ENCODE assay signal across 1 cellular context in the genomic region with DNA sequence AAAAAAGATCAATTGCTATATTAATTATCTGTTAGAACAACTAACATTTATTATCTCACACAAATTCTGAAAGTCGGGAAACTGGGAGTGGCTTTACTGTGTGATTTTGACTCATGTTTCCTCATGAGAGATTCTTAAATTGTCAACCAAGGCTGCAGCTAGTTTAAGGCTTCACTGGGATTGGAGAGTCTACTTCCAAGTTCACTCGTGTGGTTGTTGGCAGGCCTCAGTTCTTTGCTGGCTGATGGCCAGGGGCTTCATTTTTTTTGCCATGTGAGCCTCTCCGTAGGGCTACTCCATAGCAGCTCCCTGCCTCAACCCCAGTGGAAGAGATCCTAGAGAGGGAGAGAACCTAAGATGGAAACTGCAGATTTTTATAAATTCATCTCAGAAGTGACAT.
TF ChIP-seq lines count a peak whose summit lies in the region.

No MANE protein-coding gene starts in this region.

TF ChIP-seq in WTC11, 78 proteins besides CTCF, POLR2A, EP300 and RAD21 (continued from another document):
- TF ChIP-seq GABPB1 (CRISPR knock-in tag; IDR thresholded peaks at IDR 0.05) (no peak), GRHL2 (CRISPR knock-in tag; IDR thresholded peaks at IDR 0.05; ENCODE audit: insufficient replicate concordance, severe bottlenecking) (no peak), HMGA2 (CRISPR knock-in tag; IDR thresholded peaks at IDR 0.05) (no peak), ELF4 (CRISPR knock-in tag; IDR thresholded peaks at IDR 0.05; ENCODE audit: low read depth) (no peak)
- TF ChIP-seq, protein P1, sequence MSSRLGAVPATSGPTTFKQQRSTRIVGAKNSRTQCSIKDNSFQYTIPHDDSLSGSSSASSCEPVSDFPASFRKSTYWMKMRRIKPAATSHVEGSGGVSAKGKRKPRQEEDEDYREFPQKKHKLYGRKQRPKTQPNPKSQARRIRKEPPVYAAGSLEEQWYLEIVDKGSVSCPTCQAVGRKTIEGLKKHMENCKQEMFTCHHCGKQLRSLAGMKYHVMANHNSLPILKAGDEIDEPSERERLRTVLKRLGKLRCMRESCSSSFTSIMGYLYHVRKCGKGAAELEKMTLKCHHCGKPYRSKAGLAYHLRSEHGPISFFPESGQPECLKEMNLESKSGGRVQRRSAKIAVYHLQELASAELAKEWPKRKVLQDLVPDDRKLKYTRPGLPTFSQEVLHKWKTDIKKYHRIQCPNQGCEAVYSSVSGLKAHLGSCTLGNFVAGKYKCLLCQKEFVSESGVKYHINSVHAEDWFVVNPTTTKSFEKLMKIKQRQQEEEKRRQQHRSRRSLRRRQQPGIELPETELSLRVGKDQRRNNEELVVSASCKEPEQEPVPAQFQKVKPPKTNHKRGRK (CRISPR knock-in tag; IDR thresholded peaks at IDR 0.05; ENCODE audit: borderline replicate concordance) = no peak
- TF ChIP-seq, protein P2, sequence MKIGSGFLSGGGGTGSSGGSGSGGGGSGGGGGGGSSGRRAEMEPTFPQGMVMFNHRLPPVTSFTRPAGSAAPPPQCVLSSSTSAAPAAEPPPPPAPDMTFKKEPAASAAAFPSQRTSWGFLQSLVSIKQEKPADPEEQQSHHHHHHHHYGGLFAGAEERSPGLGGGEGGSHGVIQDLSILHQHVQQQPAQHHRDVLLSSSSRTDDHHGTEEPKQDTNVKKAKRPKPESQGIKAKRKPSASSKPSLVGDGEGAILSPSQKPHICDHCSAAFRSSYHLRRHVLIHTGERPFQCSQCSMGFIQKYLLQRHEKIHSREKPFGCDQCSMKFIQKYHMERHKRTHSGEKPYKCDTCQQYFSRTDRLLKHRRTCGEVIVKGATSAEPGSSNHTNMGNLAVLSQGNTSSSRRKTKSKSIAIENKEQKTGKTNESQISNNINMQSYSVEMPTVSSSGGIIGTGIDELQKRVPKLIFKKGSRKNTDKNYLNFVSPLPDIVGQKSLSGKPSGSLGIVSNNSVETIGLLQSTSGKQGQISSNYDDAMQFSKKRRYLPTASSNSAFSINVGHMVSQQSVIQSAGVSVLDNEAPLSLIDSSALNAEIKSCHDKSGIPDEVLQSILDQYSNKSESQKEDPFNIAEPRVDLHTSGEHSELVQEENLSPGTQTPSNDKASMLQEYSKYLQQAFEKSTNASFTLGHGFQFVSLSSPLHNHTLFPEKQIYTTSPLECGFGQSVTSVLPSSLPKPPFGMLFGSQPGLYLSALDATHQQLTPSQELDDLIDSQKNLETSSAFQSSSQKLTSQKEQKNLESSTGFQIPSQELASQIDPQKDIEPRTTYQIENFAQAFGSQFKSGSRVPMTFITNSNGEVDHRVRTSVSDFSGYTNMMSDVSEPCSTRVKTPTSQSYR (CRISPR knock-in tag; IDR thresholded peaks at IDR 0.05) = no peak
- TF ChIP-seq, protein P3, sequence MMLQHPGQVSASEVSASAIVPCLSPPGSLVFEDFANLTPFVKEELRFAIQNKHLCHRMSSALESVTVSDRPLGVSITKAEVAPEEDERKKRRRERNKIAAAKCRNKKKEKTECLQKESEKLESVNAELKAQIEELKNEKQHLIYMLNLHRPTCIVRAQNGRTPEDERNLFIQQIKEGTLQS (CRISPR knock-in tag; conservative IDR thresholded peaks at IDR 0.05) = no peak
